ENCODE assay signal across 14 cellular contexts in genomic region chr1:243490748-243491686, GRCh38.
DNase-seq lines count a peak whose midpoint lies in the region; ATAC-seq lines count a peak whose summit lies in the region.
"Had no signal": no experiment of that assay in that cellular context is flagged by ENCODE, and none has a peak within 500 bp of the region (broad histone marks: within the 10 kb centered on the region; RNA-seq: fewer than 3 reads in every experiment).

No MANE protein-coding gene starts in this region.

- H3K4me2 ChIP-seq in neuronal stem cell (ENCODE audit: insufficient read depth, low read length, poor library complexity, severe bottlenecking): no peak overlapping the region

- H3K4me1 ChIP-seq in neuronal stem cell (ENCODE audit: control insufficient read depth in 2 of 2, insufficient read depth in 1 of 2, low read depth in 1 of 2, low read length in 2 of 2): peaks cover 0 to 13% of the 10 kb centered on the region in 2 donors
- H3K4me1 ChIP-seq: pancreas had no signal

- no peak overlapping the region for H2AFZ ChIP-seq in neuronal stem cell (ENCODE audit: low read length)

- H3K9ac ChIP-seq in neuronal stem cell (ENCODE audit: low read depth, low read length, poor library complexity): no peak overlapping the region

- no peaks in the 10 kb centered on the region for H3K79me1 ChIP-seq in neuronal stem cell (ENCODE audit: low read depth, low read length)

- peaks cover 2 to 8% of the 10 kb centered on the region in 2 donors for H3K9me3 ChIP-seq in neuronal stem cell (replicated peaks in 1 of 2; ENCODE audit: control insufficient read depth in 2 of 2, insufficient read depth in 1 of 2, low read depth in 1 of 2, low read length in 2 of 2)
- H3K9me3 ChIP-seq: pancreas had no signal

- H2BK15ac ChIP-seq in neuronal stem cell (ENCODE audit: low read length): no peak overlapping the region

- peak overlapping the region; percentile 1 for H2AK5ac ChIP-seq in neuronal stem cell (ENCODE audit: low read depth, low read length)

- peaks cover 0 to 2% of the 10 kb centered on the region in 2 donors for H3K36me3 ChIP-seq in neuronal stem cell (replicated peaks in 1 of 2; ENCODE audit: control insufficient read depth in 2 of 2, insufficient read depth in 2 of 2, low read length in 2 of 2)

- no peak overlapping the region for H3K4ac ChIP-seq in neuronal stem cell (ENCODE audit: low read length)

- DNase-seq in G401 (ENCODE audit: low spot score) (peak; percentile 52), RPMI7951 (ENCODE audit: low read depth) (peak; percentile 22), fibroblast of gingiva (ENCODE audit: low read depth) (peak; percentile 90), neuronal stem cell (ENCODE audit: low spot score) (no peak), NCI-H774 (lab: John Stamatoyannopoulos, UW) (no peak)
- DNase-seq: activated CD4-positive, alpha-beta T cell treated with anti-CD3 and anti-CD28 coated beads for 48 hours; foreskin melanocyte; KG1; NCI-H2029; pancreas had no signal

- H2BK120ac ChIP-seq in neuronal stem cell (ENCODE audit: low read depth, low read length): no peak overlapping the region

- no peak overlapping the region for H3K14ac ChIP-seq in neuronal stem cell (ENCODE audit: low read length)

- H3K27ac ChIP-seq in neuronal stem cell (replicated peaks; ENCODE audit: low read length): no peak overlapping the region
- H3K27ac ChIP-seq: pancreas, SK-N-MC had no signal

- H2BK5ac ChIP-seq in neuronal stem cell (ENCODE audit: low read length): no peak overlapping the region

- H3K23ac ChIP-seq in neuronal stem cell (ENCODE audit: low read depth, low read length, poor library complexity): no peak overlapping the region

- H4K8ac ChIP-seq in neuronal stem cell (ENCODE audit: low read depth, low read length): no peak overlapping the region

- H4K91ac ChIP-seq in neuronal stem cell (ENCODE audit: low read depth, low read length, poor library complexity): no peak overlapping the region

- in situ Hi-C loops in G401 (cut with HindIII; ENCODE audit: low sequenced_read_pairs): no loop called here

- WGBS in neuronal stem cell (ENCODE audit: extremely low coverage in 2 of 2, insufficient read length in 2 of 2, insufficient replicate concordance in 1 of 2), 2 donors: no CpG with 5 or more reads among the region's 8 CpGs

- no peaks in the 10 kb centered on the region for H3K27me3 ChIP-seq in neuronal stem cell (ENCODE audit: control insufficient read depth in 3 of 3, insufficient read depth in 3 of 3, low read depth in 1 of 3, low read length in 3 of 3)
- H3K27me3 ChIP-seq: pancreas had no signal

- peak overlapping the region; percentile 81 for H3K18ac ChIP-seq in neuronal stem cell (ENCODE audit: low read length)

- no peak overlapping the region for H2BK12ac ChIP-seq in neuronal stem cell (ENCODE audit: low read length)

- ATAC-seq in HG03460 (IDR thresholded peaks at IDR 0.05; ENCODE audit: unreplicated experiment) (no peak), GM21447 (IDR thresholded peaks at IDR 0.05; ENCODE audit: unreplicated experiment) (no peak), HG03045 (IDR thresholded peaks at IDR 0.05; ENCODE audit: unreplicated experiment) (no peak)

- no peak overlapping the region for H3K4me3 ChIP-seq in neuronal stem cell (ENCODE audit: low read length in 2 of 2)
- H3K4me3 ChIP-seq: pancreas, SK-N-MC had no signal

Comparison
In these comparisons a context has a peak if more than half of its experiments do, and no peak if none do; other contexts are left out.
1. DNase-seq: peak in G401 (single experiment), RPMI7951 (single experiment) and fibroblast of gingiva (single experiment); none in neuronal stem cell (single experiment) and NCI-H774 (single experiment).